1 cellular context compared by ENCODE assay signal in genomic region chr10:131885391-131886165, GRCh38.
TF ChIP-seq lines count a peak whose summit lies in the region.

No MANE protein-coding gene starts in this region.

TF ChIP-seq in HepG2, 621 proteins besides CTCF, POLR2A, EP300 and RAD21 (continued from another document and continues in another):
- peak; percentile 41; the same call in 1 of the 2 replicates for TF ChIP-seq ZFY (CRISPR knock-in tag; IDR thresholded peaks at IDR 0.05)
- TF ChIP-seq MYC (CRISPR knock-in tag; IDR thresholded peaks at IDR 0.05; ENCODE audit: borderline replicate concordance), result no peak; the same call in 1 of the 2 replicates
- TF ChIP-seq ZNF367 (CRISPR knock-in tag; IDR thresholded peaks at IDR 0.05; ENCODE audit: borderline replicate concordance), result no peak
- no peak for TF ChIP-seq TRIM24 (CRISPR knock-in tag; IDR thresholded peaks at IDR 0.05)
- TF ChIP-seq SNAPC2 (CRISPR knock-in tag; IDR thresholded peaks at IDR 0.05), result no peak
- 0 out of 2 replicates have a peak, but pooled peaks have one; percentile 11 for TF ChIP-seq ETV5 (CRISPR knock-in tag; IDR thresholded peaks at IDR 0.05; ENCODE audit: borderline replicate concordance)
- TF ChIP-seq, protein P1, sequence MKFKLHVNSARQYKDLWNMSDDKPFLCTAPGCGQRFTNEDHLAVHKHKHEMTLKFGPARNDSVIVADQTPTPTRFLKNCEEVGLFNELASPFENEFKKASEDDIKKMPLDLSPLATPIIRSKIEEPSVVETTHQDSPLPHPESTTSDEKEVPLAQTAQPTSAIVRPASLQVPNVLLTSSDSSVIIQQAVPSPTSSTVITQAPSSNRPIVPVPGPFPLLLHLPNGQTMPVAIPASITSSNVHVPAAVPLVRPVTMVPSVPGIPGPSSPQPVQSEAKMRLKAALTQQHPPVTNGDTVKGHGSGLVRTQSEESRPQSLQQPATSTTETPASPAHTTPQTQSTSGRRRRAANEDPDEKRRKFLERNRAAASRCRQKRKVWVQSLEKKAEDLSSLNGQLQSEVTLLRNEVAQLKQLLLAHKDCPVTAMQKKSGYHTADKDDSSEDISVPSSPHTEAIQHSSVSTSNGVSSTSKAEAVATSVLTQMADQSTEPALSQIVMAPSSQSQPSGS (CRISPR knock-in tag; IDR thresholded peaks at IDR 0.05), result no peak
- no peak for TF ChIP-seq RFXAP (CRISPR knock-in tag; IDR thresholded peaks at IDR 0.05; ENCODE audit: borderline replicate concordance)
- TF ChIP-seq, protein P2, sequence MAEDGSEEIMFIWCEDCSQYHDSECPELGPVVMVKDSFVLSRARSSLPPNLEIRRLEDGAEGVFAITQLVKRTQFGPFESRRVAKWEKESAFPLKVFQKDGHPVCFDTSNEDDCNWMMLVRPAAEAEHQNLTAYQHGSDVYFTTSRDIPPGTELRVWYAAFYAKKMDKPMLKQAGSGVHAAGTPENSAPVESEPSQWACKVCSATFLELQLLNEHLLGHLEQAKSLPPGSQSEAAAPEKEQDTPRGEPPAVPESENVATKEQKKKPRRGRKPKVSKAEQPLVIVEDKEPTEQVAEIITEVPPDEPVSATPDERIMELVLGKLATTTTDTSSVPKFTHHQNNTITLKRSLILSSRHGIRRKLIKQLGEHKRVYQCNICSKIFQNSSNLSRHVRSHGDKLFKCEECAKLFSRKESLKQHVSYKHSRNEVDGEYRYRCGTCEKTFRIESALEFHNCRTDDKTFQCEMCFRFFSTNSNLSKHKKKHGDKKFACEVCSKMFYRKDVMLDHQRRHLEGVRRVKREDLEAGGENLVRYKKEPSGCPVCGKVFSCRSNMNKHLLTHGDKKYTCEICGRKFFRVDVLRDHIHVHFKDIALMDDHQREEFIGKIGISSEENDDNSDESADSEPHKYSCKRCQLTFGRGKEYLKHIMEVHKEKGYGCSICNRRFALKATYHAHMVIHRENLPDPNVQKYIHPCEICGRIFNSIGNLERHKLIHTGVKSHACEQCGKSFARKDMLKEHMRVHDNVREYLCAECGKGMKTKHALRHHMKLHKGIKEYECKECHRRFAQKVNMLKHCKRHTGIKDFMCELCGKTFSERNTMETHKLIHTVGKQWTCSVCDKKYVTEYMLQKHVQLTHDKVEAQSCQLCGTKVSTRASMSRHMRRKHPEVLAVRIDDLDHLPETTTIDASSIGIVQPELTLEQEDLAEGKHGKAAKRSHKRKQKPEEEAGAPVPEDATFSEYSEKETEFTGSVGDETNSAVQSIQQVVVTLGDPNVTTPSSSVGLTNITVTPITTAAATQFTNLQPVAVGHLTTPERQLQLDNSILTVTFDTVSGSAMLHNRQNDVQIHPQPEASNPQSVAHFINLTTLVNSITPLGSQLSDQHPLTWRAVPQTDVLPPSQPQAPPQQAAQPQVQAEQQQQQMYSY (CRISPR knock-in tag; IDR thresholded peaks at IDR 0.05), result no peak
- TF ChIP-seq FOSL1 (CRISPR knock-in tag; IDR thresholded peaks at IDR 0.05; ENCODE audit: borderline replicate concordance), result no peak
- TF ChIP-seq NFYB (CRISPR knock-in tag; IDR thresholded peaks at IDR 0.05), result no peak; the same call in 1 of the 2 replicates
- TF ChIP-seq ELF4 (CRISPR knock-in tag; IDR thresholded peaks at IDR 0.05; ENCODE audit: borderline replicate concordance), result no peak
- no peak for TF ChIP-seq REXO4 (CRISPR knock-in tag; IDR thresholded peaks at IDR 0.05; ENCODE audit: borderline replicate concordance)
- no peak for TF ChIP-seq ZFP90 (CRISPR knock-in tag; IDR thresholded peaks at IDR 0.05; ENCODE audit: borderline replicate concordance)
- TF ChIP-seq ZNF841 (CRISPR knock-in tag; IDR thresholded peaks at IDR 0.05; ENCODE audit: borderline replicate concordance), result no peak
- no peak for TF ChIP-seq ZFP62 (CRISPR knock-in tag; IDR thresholded peaks at IDR 0.05)
- TF ChIP-seq XBP1 (CRISPR knock-in tag; IDR thresholded peaks at IDR 0.05), result no peak
- no peak for TF ChIP-seq ARID3A (IDR thresholded peaks at IDR 0.05; ENCODE audit: low read depth, low read length)
- no peak for TF ChIP-seq BATF2 (CRISPR knock-in tag; IDR thresholded peaks at IDR 0.05)
- no peak for TF ChIP-seq SNAPC5 (CRISPR knock-in tag; IDR thresholded peaks at IDR 0.05; ENCODE audit: borderline replicate concordance)
- peak; percentile 59 to 74; a peak in 2 of 4 replicates for TF ChIP-seq HMGXB4 (CRISPR knock-in tag; IDR thresholded peaks at IDR 0.05; ENCODE audit: borderline replicate concordance in 1 of 2, low read depth in 1 of 2)
- no peak for TF ChIP-seq TBL1XR1 (IDR thresholded peaks at IDR 0.05; ENCODE audit: borderline replicate concordance, low read length, partially characterized antibody)
- no peak for TF ChIP-seq MAF1 (CRISPR knock-in tag; IDR thresholded peaks at IDR 0.05; ENCODE audit: borderline replicate concordance)
- TF ChIP-seq PHB2 (IDR thresholded peaks at IDR 0.05; ENCODE audit: partially characterized antibody), result no peak
- no peak for TF ChIP-seq SRSF9 (IDR thresholded peaks at IDR 0.05; ENCODE audit: borderline replicate concordance, insufficient read depth, low read depth, low read length, poor library complexity, severe bottlenecking)
- TF ChIP-seq ZNF530 (CRISPR knock-in tag; IDR thresholded peaks at IDR 0.05; ENCODE audit: low read depth), result no peak
- TF ChIP-seq PRPF4 (IDR thresholded peaks at IDR 0.05; ENCODE audit: low read depth, low read length, poor library complexity, severe bottlenecking), result no peak
- no peak for TF ChIP-seq NR2C2 (CRISPR knock-in tag; IDR thresholded peaks at IDR 0.05; ENCODE audit: borderline replicate concordance)
- TF ChIP-seq, protein P3, sequence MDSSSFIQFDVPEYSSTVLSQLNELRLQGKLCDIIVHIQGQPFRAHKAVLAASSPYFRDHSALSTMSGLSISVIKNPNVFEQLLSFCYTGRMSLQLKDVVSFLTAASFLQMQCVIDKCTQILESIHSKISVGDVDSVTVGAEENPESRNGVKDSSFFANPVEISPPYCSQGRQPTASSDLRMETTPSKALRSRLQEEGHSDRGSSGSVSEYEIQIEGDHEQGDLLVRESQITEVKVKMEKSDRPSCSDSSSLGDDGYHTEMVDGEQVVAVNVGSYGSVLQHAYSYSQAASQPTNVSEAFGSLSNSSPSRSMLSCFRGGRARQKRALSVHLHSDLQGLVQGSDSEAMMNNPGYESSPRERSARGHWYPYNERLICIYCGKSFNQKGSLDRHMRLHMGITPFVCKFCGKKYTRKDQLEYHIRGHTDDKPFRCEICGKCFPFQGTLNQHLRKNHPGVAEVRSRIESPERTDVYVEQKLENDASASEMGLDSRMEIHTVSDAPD (CRISPR knock-in tag; IDR thresholded peaks at IDR 0.05), result no peak
- no peak for TF ChIP-seq ZNF30 (CRISPR knock-in tag; IDR thresholded peaks at IDR 0.05)
- TF ChIP-seq ZNF343 (CRISPR knock-in tag; IDR thresholded peaks at IDR 0.05), result no peak
- TF ChIP-seq ARNT2 (CRISPR knock-in tag; IDR thresholded peaks at IDR 0.05; ENCODE audit: low read depth), result no peak
- no peak for TF ChIP-seq ZNF253 (CRISPR knock-in tag; IDR thresholded peaks at IDR 0.05; ENCODE audit: borderline replicate concordance)
- no peak; the same call in 1 of the 2 replicates for TF ChIP-seq ZNF572 (CRISPR knock-in tag; IDR thresholded peaks at IDR 0.05)
- no peak for TF ChIP-seq FOXO4 (CRISPR knock-in tag; conservative IDR thresholded peaks at IDR 0.05)
- TF ChIP-seq ZNF713 (CRISPR knock-in tag; IDR thresholded peaks at IDR 0.05), result no peak
- TF ChIP-seq ZNF790 (CRISPR knock-in tag; IDR thresholded peaks at IDR 0.05; ENCODE audit: borderline replicate concordance), result no peak
- no peak for TF ChIP-seq RBM39 (IDR thresholded peaks at IDR 0.05; ENCODE audit: low read depth, low read length, poor library complexity, severe bottlenecking)
- TF ChIP-seq ARID2 (CRISPR knock-in tag; IDR thresholded peaks at IDR 0.05; ENCODE audit: borderline replicate concordance), result no peak
- no peak for TF ChIP-seq SCMH1 (CRISPR knock-in tag; IDR thresholded peaks at IDR 0.05; ENCODE audit: borderline replicate concordance)
- no peak for TF ChIP-seq TARDBP (CRISPR knock-in tag; IDR thresholded peaks at IDR 0.05)
- no peak for TF ChIP-seq TBX2 (CRISPR knock-in tag; IDR thresholded peaks at IDR 0.05; ENCODE audit: borderline replicate concordance)
- TF ChIP-seq KLF11 (CRISPR knock-in tag; IDR thresholded peaks at IDR 0.05), result no peak
- TF ChIP-seq ZNF12 (CRISPR knock-in tag; IDR thresholded peaks at IDR 0.05), result no peak
- TF ChIP-seq ZBTB10 (CRISPR knock-in tag; IDR thresholded peaks at IDR 0.05; ENCODE audit: borderline replicate concordance), result no peak
- TF ChIP-seq, protein P4, sequence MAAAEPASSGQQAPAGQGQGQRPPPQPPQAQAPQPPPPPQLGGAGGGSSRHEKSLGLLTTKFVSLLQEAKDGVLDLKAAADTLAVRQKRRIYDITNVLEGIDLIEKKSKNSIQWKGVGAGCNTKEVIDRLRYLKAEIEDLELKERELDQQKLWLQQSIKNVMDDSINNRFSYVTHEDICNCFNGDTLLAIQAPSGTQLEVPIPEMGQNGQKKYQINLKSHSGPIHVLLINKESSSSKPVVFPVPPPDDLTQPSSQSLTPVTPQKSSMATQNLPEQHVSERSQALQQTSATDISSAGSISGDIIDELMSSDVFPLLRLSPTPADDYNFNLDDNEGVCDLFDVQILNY (CRISPR knock-in tag; conservative IDR thresholded peaks at IDR 0.05), result no peak
- TF ChIP-seq SALL1 (CRISPR knock-in tag; IDR thresholded peaks at IDR 0.05), result no peak; the same call in 1 of the 2 replicates
- TF ChIP-seq NKX3-1 (CRISPR knock-in tag; IDR thresholded peaks at IDR 0.05), result no peak
- TF ChIP-seq TEAD3 (CRISPR knock-in tag; optimal IDR thresholded peaks at IDR 0.05; ENCODE audit: borderline replicate concordance), result peak; percentile 50
- TF ChIP-seq ZNF749 (CRISPR knock-in tag; IDR thresholded peaks at IDR 0.05; ENCODE audit: borderline replicate concordance), result no peak
